ENCODE assay signal across 1 cellular context in the genomic region with DNA sequence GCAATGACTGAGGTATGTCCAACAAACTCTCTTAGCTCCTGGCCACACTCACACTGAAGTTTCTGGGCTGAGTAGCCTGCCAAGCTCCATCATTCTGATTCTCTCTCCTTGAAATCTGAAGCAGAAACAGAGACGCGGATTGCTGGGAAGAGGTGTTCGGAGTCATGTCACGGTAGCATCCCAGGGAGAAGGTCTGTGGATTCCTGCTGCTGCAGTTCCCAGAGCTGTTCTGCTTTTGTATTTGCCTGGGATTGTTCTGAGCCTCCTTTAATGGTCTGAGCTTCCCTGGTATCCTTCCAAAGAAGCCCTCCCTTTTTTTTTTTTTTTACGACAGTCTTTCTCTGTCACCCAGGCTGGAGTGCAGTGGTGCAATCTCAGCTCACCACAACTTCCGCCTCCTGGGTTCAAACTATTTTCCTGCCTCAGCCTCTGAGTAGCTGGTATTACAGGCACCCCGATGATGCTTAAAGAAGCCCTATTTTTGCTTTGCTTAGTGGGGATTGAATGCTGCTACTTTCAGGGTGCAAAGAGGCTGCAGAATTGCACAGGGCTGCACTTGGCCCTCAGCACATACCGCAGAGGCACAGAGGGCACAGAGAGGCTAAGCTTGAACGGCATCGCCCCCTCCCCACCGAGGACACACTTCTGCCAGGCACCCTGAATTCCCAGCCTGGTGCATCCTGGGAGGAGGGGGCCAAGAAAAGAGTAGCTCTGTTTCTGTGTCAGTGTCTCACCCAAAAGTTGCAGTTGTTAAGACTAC.
TF ChIP-seq lines count a peak whose summit lies in the region.

No MANE protein-coding gene starts in this region.

TF ChIP-seq in HepG2, 621 proteins besides CTCF, POLR2A, EP300 and RAD21 (continued from another document):
- TF ChIP-seq, protein P1, sequence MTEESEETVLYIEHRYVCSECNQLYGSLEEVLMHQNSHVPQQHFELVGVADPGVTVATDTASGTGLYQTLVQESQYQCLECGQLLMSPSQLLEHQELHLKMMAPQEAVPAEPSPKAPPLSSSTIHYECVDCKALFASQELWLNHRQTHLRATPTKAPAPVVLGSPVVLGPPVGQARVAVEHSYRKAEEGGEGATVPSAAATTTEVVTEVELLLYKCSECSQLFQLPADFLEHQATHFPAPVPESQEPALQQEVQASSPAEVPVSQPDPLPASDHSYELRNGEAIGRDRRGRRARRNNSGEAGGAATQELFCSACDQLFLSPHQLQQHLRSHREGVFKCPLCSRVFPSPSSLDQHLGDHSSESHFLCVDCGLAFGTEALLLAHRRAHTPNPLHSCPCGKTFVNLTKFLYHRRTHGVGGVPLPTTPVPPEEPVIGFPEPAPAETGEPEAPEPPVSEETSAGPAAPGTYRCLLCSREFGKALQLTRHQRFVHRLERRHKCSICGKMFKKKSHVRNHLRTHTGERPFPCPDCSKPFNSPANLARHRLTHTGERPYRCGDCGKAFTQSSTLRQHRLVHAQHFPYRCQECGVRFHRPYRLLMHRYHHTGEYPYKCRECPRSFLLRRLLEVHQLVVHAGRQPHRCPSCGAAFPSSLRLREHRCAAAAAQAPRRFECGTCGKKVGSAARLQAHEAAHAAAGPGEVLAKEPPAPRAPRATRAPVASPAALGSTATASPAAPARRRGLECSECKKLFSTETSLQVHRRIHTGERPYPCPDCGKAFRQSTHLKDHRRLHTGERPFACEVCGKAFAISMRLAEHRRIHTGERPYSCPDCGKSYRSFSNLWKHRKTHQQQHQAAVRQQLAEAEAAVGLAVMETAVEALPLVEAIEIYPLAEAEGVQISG (CRISPR knock-in tag; IDR thresholded peaks at IDR 0.05): no peak
- no peak for TF ChIP-seq ZNF3 (CRISPR knock-in tag; IDR thresholded peaks at IDR 0.05)
- no peak for TF ChIP-seq SIX4 (CRISPR knock-in tag; IDR thresholded peaks at IDR 0.05)
- no peak for TF ChIP-seq SRSF1 (optimal IDR thresholded peaks at IDR 0.05; ENCODE audit: low read depth, low read length)
- TF ChIP-seq, protein P2, sequence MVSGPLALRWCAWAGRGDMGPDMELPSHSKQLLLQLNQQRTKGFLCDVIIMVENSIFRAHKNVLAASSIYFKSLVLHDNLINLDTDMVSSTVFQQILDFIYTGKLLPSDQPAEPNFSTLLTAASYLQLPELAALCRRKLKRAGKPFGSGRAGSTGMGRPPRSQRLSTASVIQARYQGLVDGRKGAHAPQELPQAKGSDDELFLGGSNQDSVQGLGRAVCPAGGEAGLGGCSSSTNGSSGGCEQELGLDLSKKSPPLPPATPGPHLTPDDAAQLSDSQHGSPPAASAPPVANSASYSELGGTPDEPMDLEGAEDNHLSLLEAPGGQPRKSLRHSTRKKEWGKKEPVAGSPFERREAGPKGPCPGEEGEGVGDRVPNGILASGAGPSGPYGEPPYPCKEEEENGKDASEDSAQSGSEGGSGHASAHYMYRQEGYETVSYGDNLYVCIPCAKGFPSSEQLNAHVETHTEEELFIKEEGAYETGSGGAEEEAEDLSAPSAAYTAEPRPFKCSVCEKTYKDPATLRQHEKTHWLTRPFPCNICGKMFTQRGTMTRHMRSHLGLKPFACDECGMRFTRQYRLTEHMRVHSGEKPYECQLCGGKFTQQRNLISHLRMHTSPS (CRISPR knock-in tag; IDR thresholded peaks at IDR 0.05; ENCODE audit: low read depth): no peak
- no peak for TF ChIP-seq ZSCAN9 (CRISPR knock-in tag; IDR thresholded peaks at IDR 0.05; ENCODE audit: borderline replicate concordance)
- no peak for TF ChIP-seq ZNF703 (CRISPR knock-in tag; IDR thresholded peaks at IDR 0.05; ENCODE audit: borderline replicate concordance)
- TF ChIP-seq, protein P3, sequence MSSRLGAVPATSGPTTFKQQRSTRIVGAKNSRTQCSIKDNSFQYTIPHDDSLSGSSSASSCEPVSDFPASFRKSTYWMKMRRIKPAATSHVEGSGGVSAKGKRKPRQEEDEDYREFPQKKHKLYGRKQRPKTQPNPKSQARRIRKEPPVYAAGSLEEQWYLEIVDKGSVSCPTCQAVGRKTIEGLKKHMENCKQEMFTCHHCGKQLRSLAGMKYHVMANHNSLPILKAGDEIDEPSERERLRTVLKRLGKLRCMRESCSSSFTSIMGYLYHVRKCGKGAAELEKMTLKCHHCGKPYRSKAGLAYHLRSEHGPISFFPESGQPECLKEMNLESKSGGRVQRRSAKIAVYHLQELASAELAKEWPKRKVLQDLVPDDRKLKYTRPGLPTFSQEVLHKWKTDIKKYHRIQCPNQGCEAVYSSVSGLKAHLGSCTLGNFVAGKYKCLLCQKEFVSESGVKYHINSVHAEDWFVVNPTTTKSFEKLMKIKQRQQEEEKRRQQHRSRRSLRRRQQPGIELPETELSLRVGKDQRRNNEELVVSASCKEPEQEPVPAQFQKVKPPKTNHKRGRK (CRISPR knock-in tag; IDR thresholded peaks at IDR 0.05): no peak
- TF ChIP-seq ZNF18 (CRISPR knock-in tag; IDR thresholded peaks at IDR 0.05; ENCODE audit: insufficient replicate concordance): no peak
- no peak for TF ChIP-seq CHD2 (IDR thresholded peaks at IDR 0.05; ENCODE audit: low read depth, low read length)
- TF ChIP-seq, protein P4, sequence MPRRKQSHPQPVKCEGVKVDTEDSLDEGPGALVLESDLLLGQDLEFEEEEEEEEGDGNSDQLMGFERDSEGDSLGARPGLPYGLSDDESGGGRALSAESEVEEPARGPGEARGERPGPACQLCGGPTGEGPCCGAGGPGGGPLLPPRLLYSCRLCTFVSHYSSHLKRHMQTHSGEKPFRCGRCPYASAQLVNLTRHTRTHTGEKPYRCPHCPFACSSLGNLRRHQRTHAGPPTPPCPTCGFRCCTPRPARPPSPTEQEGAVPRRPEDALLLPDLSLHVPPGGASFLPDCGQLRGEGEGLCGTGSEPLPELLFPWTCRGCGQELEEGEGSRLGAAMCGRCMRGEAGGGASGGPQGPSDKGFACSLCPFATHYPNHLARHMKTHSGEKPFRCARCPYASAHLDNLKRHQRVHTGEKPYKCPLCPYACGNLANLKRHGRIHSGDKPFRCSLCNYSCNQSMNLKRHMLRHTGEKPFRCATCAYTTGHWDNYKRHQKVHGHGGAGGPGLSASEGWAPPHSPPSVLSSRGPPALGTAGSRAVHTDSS (CRISPR knock-in tag; conservative IDR thresholded peaks at IDR 0.05): no peak
